ENCODE assay signal across 21 cellular contexts in the genomic region with DNA sequence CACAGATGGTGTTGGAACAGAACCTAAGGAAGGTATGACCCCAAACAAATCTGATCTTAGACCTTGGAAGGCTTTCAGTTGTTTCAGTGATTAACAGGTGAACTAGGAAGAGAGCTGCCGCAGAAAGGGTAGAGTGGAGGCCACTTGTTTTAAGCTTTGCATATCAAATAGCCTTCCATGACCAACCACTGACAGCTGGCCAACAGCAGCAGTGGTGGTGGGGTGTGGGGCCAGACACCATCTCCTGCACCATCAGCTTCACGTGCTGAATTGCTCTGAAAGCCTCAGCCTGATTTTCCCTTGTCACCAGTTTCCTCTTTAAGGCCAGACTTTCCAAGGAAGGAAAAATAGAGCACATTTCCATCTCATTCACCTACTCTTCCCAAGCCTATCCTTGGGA. TPM values are rescaled to one million over a fixed set of nuclear protein-coding genes. Genes with fewer than 3 reads are reported as not detected.
A peak's percentile ranks its signal among the peaks of the same experiment; 100 is the strongest.
DNase-seq lines count a peak whose midpoint lies in the region; FAIRE-seq and TF ChIP-seq lines count a peak whose summit lies in the region.
"Had no signal": no experiment of that assay in that cellular context is flagged by ENCODE, and none has a peak within 500 bp of the region (broad histone marks: within the 10 kb centered on the region; RNA-seq: fewer than 3 reads in every experiment).

No MANE protein-coding gene starts in this region.

- H3K14ac ChIP-seq in H1 (ENCODE audit: insufficient read length): no peak overlapping the region

- no peak overlapping the region for H2AK5ac ChIP-seq in H1 (ENCODE audit: low read depth, low read length)

- no peak for TF ChIP-seq RAD21 in H1 (IDR thresholded peaks at IDR 0.05 in 1 of 2, conservative IDR thresholded peaks at IDR 0.05 in 1 of 2; ENCODE audit: low read depth in 2 of 2, low read length in 2 of 2)

- no peak overlapping the region for H2BK20ac ChIP-seq in H1 (ENCODE audit: low read length)

- CTCF ChIA-PET in H1 (lab: Charles Lee; ENCODE audit: partially characterized antibody): interaction anchor here (0.9 kb wide), 1 partner anchor 8 kb away, joined by 3 read pairs; no protein-coding TSS in a partner anchor

- H3K56ac ChIP-seq in H1 (replicated peaks; ENCODE audit: insufficient read length, low read depth, low read length): no peak overlapping the region

- H3K4me2 ChIP-seq in H1 (ENCODE audit: insufficient read depth in 1 of 2, low read depth in 2 of 2, low read length in 2 of 2): peak overlapping the region in 1 of 2 experiments; percentile 29; a peak in 1 of 4 replicates
- H3K4me2 ChIP-seq: BLaER1 treated with 17β-estradiol and CSF1 and Interleukin-3, amounts not matched to agents 10 nM and 100 nM had no signal

- DNase-seq in NCI-H2196 (lab: John Stamatoyannopoulos, UW; ENCODE audit: unreplicated experiment) (peak; percentile 24), NCI-H2196 treated with DMSO at 0.1 percent for 48 hours (lab: John Stamatoyannopoulos, UW; ENCODE audit: unreplicated experiment) (no peak), H1 (ENCODE audit: low read depth in 1 of 2, low spot score in 2 of 2) (no peak), myocyte (ENCODE audit: low read depth) (peak; percentile 67), SW480 (ENCODE audit: low spot score) (no peak), hypothalamus (lab: John Stamatoyannopoulos, UW) (no peak)
- no peak for DNase-seq in stimulated activated naive CD4-positive, alpha-beta T cell treated with Interleukin-2 at 50 U/mL for 16 hours (lab: John Stamatoyannopoulos, UW)
- DNase-seq: 8988T; Caco-2; CD4-positive, alpha-beta memory T cell; DMS153; GM23248; MG63; NCI-H1417 treated with DMSO at 0.1 percent for 48 hours; NCI-H187; NCI-H2227 treated with DMSO at 0.1 percent for 48 hours; NCI-H510A; NCI-H774 had no signal

- H2BK5ac ChIP-seq in H1 (ENCODE audit: low read depth, low read length): no peak overlapping the region

- H3K4ac ChIP-seq in H1 (replicated peaks; ENCODE audit: insufficient read length, low read depth, low read length): no peak overlapping the region

- no peak overlapping the region for H3K18ac ChIP-seq in H1 (ENCODE audit: extremely low read depth, low read length)

- H3K9me3 ChIP-seq in H1 (ENCODE audit: insufficient read depth in 2 of 2, low read depth in 1 of 2, low read length in 1 of 2): no peaks in the 10 kb centered on the region
- H3K9me3 ChIP-seq: BLaER1 treated with 17β-estradiol and CSF1 and Interleukin-3, amounts not matched to agents 10 nM and 100 nM; Caco-2; MG63 had no signal

- WGBS in H1 (ENCODE audit: extremely low coverage in 1 of 2, insufficient coverage in 1 of 2, insufficient read length in 1 of 2, insufficient replicate concordance in 2 of 2, low coverage in 1 of 2, low lambda C conversion rate in 2 of 2, missing lambda C conversion rate in 1 of 2), 2 experiments: 42% methylated on average over 2 of the region's 2 CpGs; no CpG with 5 or more reads in 1 of the 2 experiments

- no peaks in the 10 kb centered on the region for H3K23me2 ChIP-seq in H1 (ENCODE audit: low read depth, low read length)

- no peaks in the 10 kb centered on the region for H3K79me1 ChIP-seq in H1 (ENCODE audit: low read depth, low read length)

- no peak overlapping the region for H2BK12ac ChIP-seq in H1 (ENCODE audit: low read depth, low read length)

- peaks cover 0 to 6% (median 5%) of the 10 kb centered on the region in 4 experiments; a peak in 6 of 7 replicates for H3K4me1 ChIP-seq in H1 (replicated peaks in 1 of 4; ENCODE audit: control insufficient read depth in 3 of 4, insufficient read depth in 4 of 4, low read length in 3 of 4)
- H3K4me1 ChIP-seq: BLaER1 treated with 17β-estradiol and CSF1 and Interleukin-3, amounts not matched to agents 10 nM and 100 nM had no signal

- H3K4me3 ChIP-seq in H1 (ENCODE audit: extremely low read depth in 1 of 4, insufficient read depth in 2 of 4, low read depth in 3 of 4, low read length in 4 of 4): no peak overlapping the region
- H3K4me3 ChIP-seq: BLaER1 treated with 17β-estradiol and CSF1 and Interleukin-3, amounts not matched to agents 10 nM and 100 nM; GM23248; K562; MG63 had no signal

- no peak overlapping the region for H4K91ac ChIP-seq in H1 (replicated peaks; ENCODE audit: insufficient read length, low read length)

- H3K36me3 ChIP-seq in H1 (ENCODE audit: control insufficient read depth in 2 of 4, insufficient read depth in 4 of 4, low read length in 3 of 4): no peaks in the 10 kb centered on the region
- H3K36me3 ChIP-seq: BLaER1 treated with 17β-estradiol and CSF1 and Interleukin-3, amounts not matched to agents 10 nM and 100 nM; MG63 had no signal

- H2BK120ac ChIP-seq in H1 (replicated peaks; ENCODE audit: low read depth, low read length): no peak overlapping the region

- no peak for FAIRE-seq in H1 (lab: Jason Lieb, UNC)
- FAIRE-seq: GM12891, K562 had no signal

- TF ChIP-seq CTCF in H1 (IDR thresholded peaks at IDR 0.05; ENCODE audit: control extremely low read depth in 1 of 3, insufficient read depth in 1 of 3, low read depth in 1 of 3, low read length in 3 of 3): no peak

- H2AFZ ChIP-seq in H1 (ENCODE audit: low read length): 0 out of 2 replicates have a peak overlapping the region, but pooled peaks have one; percentile 9
- H2AFZ ChIP-seq: GM23248 had no signal

- H4K5ac ChIP-seq in H1 (ENCODE audit: insufficient read length, low read depth, low read length): no peak overlapping the region

- H3K9ac ChIP-seq in H1 (replicated peaks in 1 of 4; ENCODE audit: extremely low read depth in 1 of 4, low read depth in 3 of 4, low read length in 3 of 4): 0 out of 7 replicates have a peak overlapping the region, but pooled peaks of 1 of the 4 experiments have one; percentile 19
- H3K9ac ChIP-seq: BLaER1 treated with 17β-estradiol and CSF1 and Interleukin-3, amounts not matched to agents 10 nM and 100 nM; GM23248 had no signal

- POLR2A ChIA-PET in H1 (lab: Charles Lee; ENCODE audit: partially characterized antibody): interaction anchor here (0.7 to 1.3 kb wide), 2 partner anchors 10 to 16 kb away, joined by 4 read pairs; no protein-coding TSS in a partner anchor

- no peaks in the 10 kb centered on the region for H3K79me2 ChIP-seq in H1 (ENCODE audit: control insufficient read depth in 1 of 2, insufficient read depth in 2 of 2, low read length in 2 of 2)

- H3K27me3 ChIP-seq in H1 (replicated peaks in 1 of 4; ENCODE audit: control insufficient read depth in 3 of 4, extremely low read depth in 1 of 4, insufficient read depth in 3 of 4, low read length in 3 of 4): no peaks in the 10 kb centered on the region
- H3K27me3 ChIP-seq: BLaER1 treated with 17β-estradiol and CSF1 and Interleukin-3, amounts not matched to agents 10 nM and 100 nM; MG63 had no signal

- no peaks in the 10 kb centered on the region for H4K20me1 ChIP-seq in H1 (replicated peaks in 1 of 2; ENCODE audit: control insufficient read depth in 1 of 2, insufficient read depth in 2 of 2, low read length in 2 of 2)
- H4K20me1 ChIP-seq: BLaER1 treated with 17β-estradiol and CSF1 and Interleukin-3, amounts not matched to agents 10 nM and 100 nM had no signal

- H2BK15ac ChIP-seq in H1 (ENCODE audit: low read length): no peak overlapping the region

- no peak overlapping the region for H3K27ac ChIP-seq in H1 (ENCODE audit: low read depth, low read length)
- H3K27ac ChIP-seq: BLaER1 treated with 17β-estradiol and CSF1 and Interleukin-3, amounts not matched to agents 10 nM and 100 nM; GM23248 had no signal

- no peak for TF ChIP-seq EP300 in H1 (IDR thresholded peaks at IDR 0.05; ENCODE audit: borderline replicate concordance in 1 of 2, low read depth in 2 of 2, low read length in 2 of 2)

- TF ChIP-seq POLR2A in H1 (IDR thresholded peaks at IDR 0.05; ENCODE audit: control extremely low read depth in 1 of 2, low read depth in 2 of 2, low read length in 2 of 2): no peak

- no peak overlapping the region for H3K23ac ChIP-seq in H1 (ENCODE audit: insufficient read length)

- no peak overlapping the region for H4K8ac ChIP-seq in H1 (ENCODE audit: extremely low read depth, insufficient read depth, low read length)

TF ChIP-seq in H1, 55 proteins besides CTCF, POLR2A, EP300 and RAD21:
- TF ChIP-seq, protein P1, sequence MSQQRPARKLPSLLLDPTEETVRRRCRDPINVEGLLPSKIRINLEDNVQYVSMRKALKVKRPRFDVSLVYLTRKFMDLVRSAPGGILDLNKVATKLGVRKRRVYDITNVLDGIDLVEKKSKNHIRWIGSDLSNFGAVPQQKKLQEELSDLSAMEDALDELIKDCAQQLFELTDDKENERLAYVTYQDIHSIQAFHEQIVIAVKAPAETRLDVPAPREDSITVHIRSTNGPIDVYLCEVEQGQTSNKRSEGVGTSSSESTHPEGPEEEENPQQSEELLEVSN (IDR thresholded peaks at IDR 0.05): no peak
- TF ChIP-seq POLR2AphosphoS5 (IDR thresholded peaks at IDR 0.05; ENCODE audit: low read depth, low read length) (no peak), JUND (IDR thresholded peaks at IDR 0.05; ENCODE audit: low read length) (no peak), SAP30 (IDR thresholded peaks at IDR 0.05; ENCODE audit: insufficient read depth, insufficient replicate concordance, low read length) (no peak), CEBPB (IDR thresholded peaks at IDR 0.05; ENCODE audit: low read depth, low read length) (no peak)
- TF ChIP-seq, protein P2, sequence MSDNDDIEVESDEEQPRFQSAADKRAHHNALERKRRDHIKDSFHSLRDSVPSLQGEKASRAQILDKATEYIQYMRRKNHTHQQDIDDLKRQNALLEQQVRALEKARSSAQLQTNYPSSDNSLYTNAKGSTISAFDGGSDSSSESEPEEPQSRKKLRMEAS (IDR thresholded peaks at IDR 0.05): peak; percentile 66

RNA-seq across cellular contexts. Expression of a gene that starts 16.6 kb away (rescaled TPM):
- total RNA-seq in H1 (2021; fragmentation: NEBNext Ultra II Directional; extraction: Animal tissue kit (Norgen Biotek cat#: 25700)): 20.8 and 21.8 TPM in 2 replicates
- polyA plus RNA-seq in H1 (2011; rRNA removed): 2.9 and 5.7 TPM in 2 replicates
- 6.7 TPM for polyA plus RNA-seq in H1 (2011; cell fraction: cytosol; rRNA removed)
- 2.9 TPM for polyA plus RNA-seq in H1 (2011; cell fraction: nucleus; rRNA removed)
- polyA plus RNA-seq in H1 (2012, experiment 1 of 2): 8.6 to 16.3 TPM (median 12.5 TPM) in 4 replicates
- polyA plus RNA-seq in H1 (2012, experiment 2 of 2): 1.2 TPM
- 10.5 TPM for polyA plus RNA-seq in H1 (2013, experiment 1 of 2)
- 10.2 TPM for polyA plus RNA-seq in H1 (2013, experiment 2 of 2)
- polyA minus RNA-seq in H1 (2011; rRNA and poly(A)+ RNA removed): 18.9 and 26.4 TPM in 2 replicates
- 10.9 TPM for polyA minus RNA-seq in H1 (2011; cell fraction: cytosol; rRNA and poly(A)+ RNA removed)
- polyA minus RNA-seq in H1 (2011; cell fraction: nucleus; rRNA and poly(A)+ RNA removed): 10.0 TPM
- total RNA-seq in myocyte: 9.9 and 10.0 TPM in 2 replicates
- polyA plus RNA-seq in myocyte (2012): 5.9 TPM

Comparison
In these comparisons a context has a peak if more than half of its experiments do, and no peak if none do; other contexts are left out.
1. DNase-seq: peak in NCI-H2196 (single experiment) and myocyte (single experiment); none in NCI-H2196 treated with DMSO at 0.1 percent for 48 hours (single experiment), H1 (0 of 2), stimulated activated naive CD4-positive, alpha-beta T cell treated with Interleukin-2 at 50 U/mL for 16 hours (single experiment), SW480 (single experiment) and hypothalamus (0 of 51).